7 cellular contexts compared by ENCODE assay signal in genomic region chr16:84831728-84832127, GRCh38. TPM values are rescaled to one million over a fixed set of nuclear protein-coding genes. Genes with fewer than 3 reads are reported as not detected.
DNase-seq lines count a peak whose midpoint lies in the region; ATAC-seq and TF ChIP-seq lines count a peak whose summit lies in the region.
"Not testable (repeated sequence)": the region's sequence is repeated elsewhere in the genome, so short reads cannot be mapped to it uniquely, and the experiment has no call there.

No MANE protein-coding gene starts in this region.

- DNase-seq in coronary artery (ENCODE audit: low spot score); left ventricle myocardium inferior; lower lobe of right lung; smooth muscle cell (lab: John Stamatoyannopoulos, UW; ENCODE audit: unreplicated experiment); tibial artery: not testable (repeated sequence)

- intact Hi-C loops in left ventricle myocardium inferior (cut with micrococcal nuclease); lower lobe of right lung (cut with DNase I); tibial artery (cut with DNase I; ENCODE audit: low total_unique reads): not testable (repeated sequence)

- 84 to 88% (median 86%) methylated on average over 10 of the region's 10 CpGs for WGBS in adipose tissue, 3 donors
- WGBS in smooth muscle cell (ENCODE audit: low lambda C conversion rate) = 90% methylated on average over 10 of the region's 10 CpGs

- peaks cover 34% of the 10 kb centered on the region for H4K20me1 ChIP-seq in smooth muscle cell (ENCODE audit: low read depth)

- peaks cover 12% of the 10 kb centered on the region for H3K27me3 ChIP-seq in left ventricle myocardium inferior (ENCODE audit: low read depth)
- not testable (repeated sequence) for H3K27me3 ChIP-seq in lower lobe of right lung (ENCODE audit: low read depth); parathyroid adenoma (ENCODE audit: control insufficient read depth, insufficient read depth, low read length); smooth muscle cell (ENCODE audit: low read depth); tibial artery

- H3K27ac ChIP-seq in adipose tissue (ENCODE audit: low read depth, low read length) (peak overlapping the region; percentile 46), coronary artery (peak overlapping the region; percentile 78 to 88), left ventricle myocardium inferior (replicated peaks) (peak overlapping the region; percentile 88), lower lobe of right lung (peak overlapping the region; percentile 75), parathyroid adenoma (peak overlapping the region; percentile 64), smooth muscle cell (ENCODE audit: low read depth) (peak overlapping the region; percentile 95), tibial artery (peak overlapping the region; percentile 81 to 85)

- peaks cover 87% of the 10 kb centered on the region for H3K4me1 ChIP-seq in left ventricle myocardium inferior
- H3K4me1 ChIP-seq in lower lobe of right lung = peaks cover 31% of the 10 kb centered on the region
- H3K4me1 ChIP-seq in parathyroid adenoma = not testable (repeated sequence)
- H3K4me1 ChIP-seq in smooth muscle cell (ENCODE audit: low read depth) = peaks cover 33% of the 10 kb centered on the region
- peaks cover 0 to 85% (median 35%) of the 10 kb centered on the region in 4 donors for H3K4me1 ChIP-seq in tibial artery

- H3K9me3 ChIP-seq in left ventricle myocardium inferior (replicated peaks); lower lobe of right lung; parathyroid adenoma (ENCODE audit: control insufficient read depth, low read length); smooth muscle cell (replicated peaks; ENCODE audit: low read depth); tibial artery: not testable (repeated sequence)

- H3K4me2 ChIP-seq in parathyroid adenoma (ENCODE audit: low read length) = not testable (repeated sequence)
- peak overlapping the region; percentile 7 for H3K4me2 ChIP-seq in smooth muscle cell

- H3F3A ChIP-seq in smooth muscle cell (ENCODE audit: low read depth) = peaks cover 59% of the 10 kb centered on the region

- not testable (repeated sequence) for TF ChIP-seq CTCF in coronary artery (IDR thresholded peaks at IDR 0.05); left ventricle myocardium inferior (IDR thresholded peaks at IDR 0.05; ENCODE audit: borderline replicate concordance); lower lobe of right lung (IDR thresholded peaks at IDR 0.05); parathyroid adenoma (IDR thresholded peaks at IDR 0.05); smooth muscle cell (IDR thresholded peaks at IDR 0.05; ENCODE audit: borderline replicate concordance, insufficient read depth, poor library complexity, severe bottlenecking); tibial artery (IDR thresholded peaks at IDR 0.05)

- not testable (repeated sequence) for H3K4me3 ChIP-seq in coronary artery; lower lobe of right lung; parathyroid adenoma (ENCODE audit: low read depth, low read length); smooth muscle cell; tibial artery
- peak overlapping the region; percentile 42 for H3K4me3 ChIP-seq in left ventricle myocardium inferior

- H3K79me2 ChIP-seq in parathyroid adenoma = not testable (repeated sequence)
- peaks cover 63% of the 10 kb centered on the region for H3K79me2 ChIP-seq in smooth muscle cell (ENCODE audit: low read depth)

- not testable (repeated sequence) for H3K9ac ChIP-seq in parathyroid adenoma
- peak overlapping the region; percentile 9 for H3K9ac ChIP-seq in smooth muscle cell (ENCODE audit: low read depth)

- not testable (repeated sequence) for H2AFZ ChIP-seq in parathyroid adenoma; smooth muscle cell (ENCODE audit: low read depth)

- not testable (repeated sequence) for ATAC-seq in lower lobe of right lung

- H3K36me3 ChIP-seq in left ventricle myocardium inferior; lower lobe of right lung; parathyroid adenoma (ENCODE audit: control insufficient read depth, insufficient read depth, low read length); smooth muscle cell (ENCODE audit: low read depth); tibial artery: not testable (repeated sequence)

RNA-seq across cellular contexts. Expression of gene CRISPLD2, which starts 11.9 kb away (rescaled TPM):
- 100 to 1,000 TPM in 1 of 3 donors, 10 to 100 TPM in 1, 1 to 10 TPM in 1; 9.9 to 158 (median 77.0) TPM for polyA plus RNA-seq in adipose tissue
- total RNA-seq in left ventricle myocardium inferior = 12.8 TPM
- 34.9 TPM for total RNA-seq in lower lobe of right lung
- total RNA-seq in smooth muscle cell = 63.1 and 104 TPM in 2 replicates
- 79.7 and 105 TPM in 2 replicates for polyA plus RNA-seq in smooth muscle cell
